18 cellular contexts compared by ENCODE assay signal in the genomic region with DNA sequence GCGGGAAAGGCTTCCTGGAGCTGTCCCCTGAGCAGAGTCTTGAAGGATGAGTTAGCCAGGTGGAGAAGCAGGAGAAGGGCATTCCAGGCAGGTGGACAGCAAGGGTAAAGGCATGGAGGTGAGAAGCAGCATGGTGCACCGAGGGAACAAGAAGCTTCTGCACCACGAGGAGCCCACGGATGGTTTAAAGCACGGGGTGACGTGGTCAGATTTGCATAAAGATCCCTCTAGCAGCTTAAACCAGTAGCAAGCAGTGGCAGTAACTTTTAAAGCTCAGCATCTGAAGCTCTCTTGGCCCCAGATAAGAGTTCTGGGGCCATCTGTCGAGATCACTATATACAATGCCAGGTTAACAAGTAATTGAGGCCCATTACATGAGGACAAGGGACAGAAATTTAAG. TPM values are rescaled to one million over a fixed set of nuclear protein-coding genes. Genes with fewer than 3 reads are reported as not detected.
DNase-seq lines count a peak whose midpoint lies in the region; ATAC-seq and TF ChIP-seq lines count a peak whose summit lies in the region.
"Had no signal": no experiment of that assay in that cellular context is flagged by ENCODE, and none has a peak within 500 bp of the region (broad histone marks: within the 10 kb centered on the region; RNA-seq: fewer than 3 reads in every experiment).

No MANE protein-coding gene starts in this region.

- H3K4ac ChIP-seq in IMR-90 (ENCODE audit: low read depth, low read length) (no peak overlapping the region), neuronal stem cell (ENCODE audit: low read length) (no peak overlapping the region)

- H3K4me3 ChIP-seq in BLaER1 = no peak overlapping the region
- no peak overlapping the region for H3K4me3 ChIP-seq in IMR-90 (ENCODE audit: insufficient read depth, low read depth, low read length)
- H3K4me3 ChIP-seq in WERI-Rb-1 (ENCODE audit: low read depth, low read length) = no peak overlapping the region
- no peak overlapping the region for H3K4me3 ChIP-seq in neuronal stem cell (ENCODE audit: low read length in 2 of 2)

- H3K18ac ChIP-seq in IMR-90 (ENCODE audit: low read depth, low read length) = no peak overlapping the region; the same call in 1 of the 2 replicates
- no peak overlapping the region for H3K18ac ChIP-seq in neuronal stem cell (ENCODE audit: low read length)

- H3K79me1 ChIP-seq in IMR-90 (ENCODE audit: low read depth in 1 of 2, low read length in 2 of 2) (no peaks in the 10 kb centered on the region), neuronal stem cell (ENCODE audit: low read depth, low read length) (no peaks in the 10 kb centered on the region)

- H2AK9ac ChIP-seq in IMR-90 (replicated peaks; ENCODE audit: low read depth, low read length, poor library complexity) = no peak overlapping the region

- H2AFZ ChIP-seq in IMR-90 (replicated peaks; ENCODE audit: low read length, poor library complexity) = no peak overlapping the region
- H2AFZ ChIP-seq in neuronal stem cell (ENCODE audit: low read length) = no peak overlapping the region

- H3K9me3 ChIP-seq in BLaER1 (no peaks in the 10 kb centered on the region), IMR-90 (ENCODE audit: control insufficient read depth, insufficient read depth, low read length) (no peaks in the 10 kb centered on the region), WERI-Rb-1 (ENCODE audit: severe bottlenecking) (no peaks in the 10 kb centered on the region), neuronal stem cell (replicated peaks in 1 of 2; ENCODE audit: control insufficient read depth in 2 of 2, insufficient read depth in 1 of 2, low read depth in 1 of 2, low read length in 2 of 2) (no peaks in the 10 kb centered on the region)

- H3K4me2 ChIP-seq in BLaER1 (0 out of 2 replicates have a peak overlapping the region, but pooled peaks have one; percentile 18), IMR-90 (ENCODE audit: low read depth, low read length) (no peak overlapping the region), neuronal stem cell (ENCODE audit: insufficient read depth, low read length, poor library complexity, severe bottlenecking) (no peak overlapping the region)

- H3K27ac Mint-ChIP-seq in activated CD4-positive, alpha-beta memory T cell treated with anti-CD3 and anti-CD28 coated beads for 36 hours = no peak overlapping the region
- H3K27ac Mint-ChIP-seq: CD4-positive, alpha-beta T cell; HFFc6 had no signal

- H2BK5ac ChIP-seq in IMR-90 (ENCODE audit: low read depth, low read length, poor library complexity, severe bottlenecking) = no peak overlapping the region
- no peak overlapping the region for H2BK5ac ChIP-seq in neuronal stem cell (ENCODE audit: low read length)

- no peak overlapping the region; the same call in 1 of the 2 replicates for H4K5ac ChIP-seq in IMR-90 (ENCODE audit: low read depth, low read length)

- H3K9ac ChIP-seq in BLaER1 = no peak overlapping the region
- H3K9ac ChIP-seq in IMR-90 (ENCODE audit: low read depth, low read length) = no peak overlapping the region
- H3K9ac ChIP-seq in neuronal stem cell (ENCODE audit: low read depth, low read length, poor library complexity) = no peak overlapping the region

- in situ Hi-C loops in IMR-90 (cut with MboI; ENCODE audit: low sequenced_read_pairs) = no loop called here

- H3K9me3 Mint-ChIP-seq in activated CD4-positive, alpha-beta memory T cell treated with anti-CD3 and anti-CD28 coated beads for 36 hours = no peaks in the 10 kb centered on the region
- H3K9me3 Mint-ChIP-seq: CD4-positive, alpha-beta T cell; HFFc6 had no signal

- intact Hi-C loops in IMR-90 (cut with micrococcal nuclease) = no loop called here
- intact Hi-C loops in activated CD4-positive, alpha-beta memory T cell treated with anti-CD3 and anti-CD28 coated beads for 36 hours (cut with micrococcal nuclease) = no loop called here

- no peak for TF ChIP-seq RAD21 in IMR-90 (IDR thresholded peaks at IDR 0.05; ENCODE audit: low read length)

- peaks cover 67% of the 10 kb centered on the region for H3K4me1 ChIP-seq in BLaER1
- H3K4me1 ChIP-seq in IMR-90 (ENCODE audit: control insufficient read depth, insufficient read depth, low read length) = peaks cover 13% of the 10 kb centered on the region
- H3K4me1 ChIP-seq in neuronal stem cell (ENCODE audit: control insufficient read depth in 2 of 2, insufficient read depth in 1 of 2, low read depth in 1 of 2, low read length in 2 of 2) = peaks cover 6 to 7% of the 10 kb centered on the region in 2 donors

- no peaks in the 10 kb centered on the region for H3K36me3 ChIP-seq in BLaER1
- H3K36me3 ChIP-seq in IMR-90 (ENCODE audit: control insufficient read depth, insufficient read depth, low read length) = no peaks in the 10 kb centered on the region
- no peaks in the 10 kb centered on the region for H3K36me3 ChIP-seq in WERI-Rb-1
- peaks cover 0 to 16% of the 10 kb centered on the region in 2 donors for H3K36me3 ChIP-seq in neuronal stem cell (replicated peaks in 1 of 2; ENCODE audit: control insufficient read depth in 2 of 2, insufficient read depth in 2 of 2, low read length in 2 of 2)

- H2BK12ac ChIP-seq in neuronal stem cell (ENCODE audit: low read length) = no peak overlapping the region

- H3K27ac ChIP-seq in BLaER1 (no peak overlapping the region), IMR-90 (ENCODE audit: insufficient read depth, low read length) (no peak overlapping the region), WERI-Rb-1 (peak overlapping the region; percentile 24), neuronal stem cell (replicated peaks; ENCODE audit: low read length) (no peak overlapping the region)
- H3K27ac ChIP-seq: HL-60 had no signal

- no peak for TF ChIP-seq CTCF in IMR-90 (conservative IDR thresholded peaks at IDR 0.05; ENCODE audit: low read depth, low read length)
- no peak for TF ChIP-seq CTCF in WERI-Rb-1 (IDR thresholded peaks at IDR 0.05; ENCODE audit: low read depth, low read length)

- no TSS peak for BruUV-seq in IMR-90 (replicated peaks; lab: Mats Ljungman, UMichigan)

- dilution Hi-C loops in IMR-90 (cut with HindIII; ENCODE audit: low sequenced_read_pairs, unreplicated experiment) = no loop called here

- H2BK120ac ChIP-seq in IMR-90 (ENCODE audit: low read depth, low read length) (peak overlapping the region; percentile 61; the same call in 1 of the 2 replicates), neuronal stem cell (ENCODE audit: low read depth, low read length) (no peak overlapping the region)

- no peak overlapping the region for H3K14ac ChIP-seq in IMR-90 (replicated peaks; ENCODE audit: low read depth, low read length)
- no peak overlapping the region for H3K14ac ChIP-seq in neuronal stem cell (ENCODE audit: low read length)

- no peak overlapping the region for H2BK15ac ChIP-seq in IMR-90 (ENCODE audit: low read depth, low read length)
- H2BK15ac ChIP-seq in neuronal stem cell (ENCODE audit: low read length) = peak overlapping the region; percentile 8

- H3K4me3 Mint-ChIP-seq in activated CD4-positive, alpha-beta memory T cell treated with anti-CD3 and anti-CD28 coated beads for 36 hours = no peak overlapping the region
- H3K4me3 Mint-ChIP-seq: CD4-positive, alpha-beta T cell; HFFc6 had no signal

- ATAC-seq in IMR-90 (ENCODE audit: low read depth) = no peak

- peaks cover 12% of the 10 kb centered on the region for H3K9me1 ChIP-seq in IMR-90 (ENCODE audit: insufficient read depth, low read length)

- H2BK20ac ChIP-seq in IMR-90 (ENCODE audit: low read depth, low read length) = peak overlapping the region; percentile 3; the same call in 1 of the 2 replicates

- no peak overlapping the region; the same call in 1 of the 2 replicates for H4K91ac ChIP-seq in IMR-90 (ENCODE audit: insufficient read depth, low read depth, low read length)
- H4K91ac ChIP-seq in neuronal stem cell (ENCODE audit: low read depth, low read length, poor library complexity) = no peak overlapping the region

- DNase-seq in IMR-90 = no peak
- no peak for DNase-seq in WERI-Rb-1
- DNase-seq in neuronal stem cell (ENCODE audit: low spot score) = no peak
- DNase-seq in activated CD4-positive, alpha-beta memory T cell treated with anti-CD3 and anti-CD28 coated beads for 36 hours = no peak
- no peak for DNase-seq in DMS53 (lab: John Stamatoyannopoulos, UW)
- no peak for DNase-seq in activated CD4-positive, CD25-positive, alpha-beta regulatory T cell (lab: John Stamatoyannopoulos, UW)
- DNase-seq: ACHN; C1 segment of cervical spinal cord; Calu3; CD4-positive, alpha-beta T cell; DMS153; DND-41; GDM1; HCEC 1CT; HFFc6; KBM-7 had no signal

- no peaks in the 10 kb centered on the region for H3K27me3 Mint-ChIP-seq in activated CD4-positive, alpha-beta memory T cell treated with anti-CD3 and anti-CD28 coated beads for 36 hours
- H3K27me3 Mint-ChIP-seq: CD4-positive, alpha-beta T cell had no signal

- H3K56ac ChIP-seq in IMR-90 (ENCODE audit: extremely low read depth, insufficient read depth, low read length) = no peak overlapping the region

- H3K27me3 ChIP-seq in BLaER1 = no peaks in the 10 kb centered on the region
- H3K27me3 ChIP-seq in IMR-90 (ENCODE audit: control insufficient read depth, insufficient read depth, low read length) = peaks cover 3% of the 10 kb centered on the region; the same call in 1 of the 2 replicates
- H3K27me3 ChIP-seq in WERI-Rb-1 (ENCODE audit: insufficient read depth, low read depth, severe bottlenecking) = no peaks in the 10 kb centered on the region
- no peaks in the 10 kb centered on the region for H3K27me3 ChIP-seq in neuronal stem cell (ENCODE audit: control insufficient read depth in 3 of 3, insufficient read depth in 3 of 3, low read depth in 1 of 3, low read length in 3 of 3)

- POLR2A ChIA-PET in IMR-90 (lab: Charles Lee; ENCODE audit: unreplicated experiment) = no interaction called here
- POLR2A ChIA-PET in activated CD4-positive, alpha-beta memory T cell treated with anti-CD3 and anti-CD28 coated beads for 36 hours (lab: Charles Lee) = no interaction called here

- peak overlapping the region; percentile 52; the same call in 1 of the 2 replicates for H2AK5ac ChIP-seq in IMR-90 (ENCODE audit: low read depth, low read length)
- H2AK5ac ChIP-seq in neuronal stem cell (ENCODE audit: low read depth, low read length) = no peak overlapping the region

- H3K36me3 Mint-ChIP-seq in activated CD4-positive, alpha-beta memory T cell treated with anti-CD3 and anti-CD28 coated beads for 36 hours = no peaks in the 10 kb centered on the region

- H3K4me1 Mint-ChIP-seq in activated CD4-positive, alpha-beta memory T cell treated with anti-CD3 and anti-CD28 coated beads for 36 hours (ENCODE audit: low read depth) = no peaks in the 10 kb centered on the region

- H3K23ac ChIP-seq in IMR-90 (ENCODE audit: low read depth, low read length) (no peak overlapping the region), neuronal stem cell (ENCODE audit: low read depth, low read length, poor library complexity) (no peak overlapping the region)

- no peaks in the 10 kb centered on the region for H4K20me1 ChIP-seq in BLaER1
- H4K20me1 ChIP-seq in IMR-90 (ENCODE audit: insufficient read depth, low read length) = no peaks in the 10 kb centered on the region

- CTCF ChIA-PET in IMR-90 (lab: Yijun Ruan, JAX) = interaction anchor here (0.6 to 1.8 kb wide), 4 partner anchors 10 to 228 kb away, joined by 3 to 6 read pairs (median 4); no protein-coding TSS in a partner anchor
- CTCF ChIA-PET in activated CD4-positive, alpha-beta memory T cell treated with anti-CD3 and anti-CD28 coated beads for 36 hours (lab: Charles Lee) = interaction anchor here (1.1 to 1.7 kb wide), 3 partner anchors 9 to 107 kb away, joined by 4 to 5 read pairs (median 5); no protein-coding TSS in a partner anchor

- no peak for TF ChIP-seq POLR2A in IMR-90 (IDR thresholded peaks at IDR 0.05; ENCODE audit: low read depth, low read length)

- WGBS in IMR-90 (ENCODE audit: extremely low coverage in 2 of 2, insufficient read length in 1 of 2), 2 experiments = 89% methylated on average over 5 of the region's 7 CpGs; no CpG with 5 or more reads in 1 of the 2 experiments
- no CpG with 5 or more reads among the region's 7 CpGs for WGBS in neuronal stem cell (ENCODE audit: extremely low coverage in 2 of 2, insufficient read length in 2 of 2, insufficient replicate concordance in 1 of 2), 2 donors

- no peak overlapping the region for H4K8ac ChIP-seq in IMR-90 (ENCODE audit: low read depth in 2 of 2, low read length in 2 of 2)
- H4K8ac ChIP-seq in neuronal stem cell (ENCODE audit: low read depth, low read length) = no peak overlapping the region

RNA-seq across cellular contexts. Expression of a gene that starts 36.8 kb away (rescaled TPM):
- total RNA-seq in IMR-90 (2012; rRNA removed) = 772 and 841 TPM in 2 replicates
- polyA plus RNA-seq in IMR-90 (2012; rRNA removed) = 1,857 and 1,944 TPM in 2 replicates
- 823 and 2,639 TPM in 2 replicates for polyA plus RNA-seq in IMR-90 (2012; cell fraction: cytosol; rRNA removed)
- polyA plus RNA-seq in IMR-90 (2012; cell fraction: nucleus; rRNA removed; ENCODE audit: low replicate concordance) = 597 and 1,651 TPM in 2 replicates
- polyA plus RNA-seq in neuronal stem cell (2013, experiment 1 of 2) = 246 TPM
- polyA plus RNA-seq in neuronal stem cell (2013, experiment 2 of 2) = 246 TPM
- 10 to 100 TPM; 15.2 to 17.4 TPM for total RNA-seq in activated CD4-positive, alpha-beta memory T cell treated with anti-CD3 and anti-CD28 coated beads for 36 hours

Comparison
In these comparisons a context has a peak if more than half of its experiments do, and no peak if none do; other contexts are left out.
1. RNA of a gene that starts 36.8 kb away (total RNA-seq): 772 to 841 TPM in IMR-90; 15.2 to 17.4 TPM in activated CD4-positive, alpha-beta memory T cell treated with anti-CD3 and anti-CD28 coated beads for 36 hours; every median in the first group is over 10 times any median in the second.